In genomic region chrX:130268500-130269170, GRCh38 we compare ENCODE assay signal across 8 cellular contexts. TPM values are rescaled to one million over a fixed set of nuclear protein-coding genes. Genes with fewer than 3 reads are reported as not detected.
DNase-seq lines count a peak whose midpoint lies in the region; ATAC-seq and TF ChIP-seq lines count a peak whose summit lies in the region.

Gene ZNF280C, minus strand, starts transcription at chrX:130268899. Its CDS starts 8,450 bp downstream, at chrX:130260449.

- ATAC-seq in CD4-positive, alpha-beta T cell (ENCODE audit: poor library complexity) = peak; percentile 96
- ATAC-seq in GM19395 (IDR thresholded peaks at IDR 0.05; ENCODE audit: unreplicated experiment) = peak; percentile 94
- peak; percentile 77 for ATAC-seq in HG03558 (IDR thresholded peaks at IDR 0.05; ENCODE audit: extremely low read depth, unreplicated experiment)
- ATAC-seq in right lobe of liver = peak; percentile 98 to 99 (median 98)

- WGBS in right lobe of liver (ENCODE audit: insufficient coverage, low coverage, low lambda C conversion rate, missing lambda C conversion rate) = 33% methylated on average over 22 of the region's 55 CpGs

- peak within 1 kb of the TSS; percentile 91 for H3K4me3 Mint-ChIP-seq in CD4-positive, alpha-beta T cell

- peak within 1 kb of the TSS; percentile 84 for H3K27ac Mint-ChIP-seq in CD4-positive, alpha-beta T cell

- TF ChIP-seq CTCF in CD4-positive, alpha-beta T cell (IDR thresholded peaks at IDR 0.05) = peak; percentile 31
- TF ChIP-seq CTCF in dorsolateral prefrontal cortex (IDR thresholded peaks at IDR 0.05 in 54 of 56, conservative IDR thresholded peaks at IDR 0.05 in 2 of 56; ENCODE audit: low read depth in 1 of 56, partially characterized antibody in 56 of 56) (peak in 29 of 56 donors; percentile 9 to 43 (median 25)), right lobe of liver (IDR thresholded peaks at IDR 0.05) (peak in 3 of 4 donors; percentile 18 to 29 (median 29))

- H3K27ac ChIP-seq in CD4-positive, alpha-beta T cell (ENCODE audit: low read depth, low read length) = peak within 1 kb of the TSS; percentile 69
- peak within 1 kb of the TSS in 43 of 59 donors; percentile 7 to 84 (median 60) for H3K27ac ChIP-seq in dorsolateral prefrontal cortex
- H3K27ac ChIP-seq in right lobe of liver = peak within 1 kb of the TSS in 1 of 3 donors; percentile 31

- H3K27me3 Mint-ChIP-seq in CD4-positive, alpha-beta T cell = no peaks in the 10 kb centered on the region

- POLR2A ChIA-PET in CD4-positive, alpha-beta T cell (lab: Charles Lee) = interaction anchor here (0.6 to 1.2 kb wide), 3 partner anchors 18 to 594 kb away, joined by 3 read pairs; partner anchors contain the start of gene SLC25A14

- H3K36me3 ChIP-seq in right lobe of liver = no peaks in the 10 kb centered on the region

- H3K4me3 ChIP-seq in dorsolateral prefrontal cortex (peak within 1 kb of the TSS; percentile 19 to 78 (median 63)), right lobe of liver (peak within 1 kb of the TSS; percentile 47 to 62 (median 56))

- DNase-seq in CD4-positive, alpha-beta T cell = peak; percentile 78 to 88 (median 86)
- DNase-seq in NCI-H69 (lab: John Stamatoyannopoulos, UW) (peak; percentile 95), dorsolateral prefrontal cortex (peak; percentile 72 to 87 (median 80)), right lobe of liver (peak; percentile 84 to 88 (median 85))
- DNase-seq in activated CD4-positive, alpha-beta T cell treated with anti-CD3 and anti-CD28 coated beads, Interleukin-2, amount 50 U/mL, for 24 hours (ENCODE audit: low read depth in 1 of 2, low spot score in 1 of 2) = peak; percentile 74 to 89
- DNase-seq in stimulated activated CD4-positive, alpha-beta T cell treated with anti-CD3 and anti-CD28 coated beads, Interleukin-4, amount 100 ng/mL, for 24 hours = peak; percentile 91

- no peaks in the 10 kb centered on the region for H3K9me3 ChIP-seq in CD4-positive, alpha-beta T cell (ENCODE audit: control insufficient read depth, low read length)
- H3K9me3 ChIP-seq in right lobe of liver = no peaks in the 10 kb centered on the region

- H3K4me1 Mint-ChIP-seq in CD4-positive, alpha-beta T cell (ENCODE audit: low read depth) = peaks cover 19% of the 10 kb centered on the region

- no peaks in the 10 kb centered on the region for H3K4me1 ChIP-seq in right lobe of liver

- CTCF ChIA-PET in CD4-positive, alpha-beta T cell (lab: Charles Lee) = no interaction called here

- intact Hi-C loops in CD4-positive, alpha-beta T cell (cut with DNase I, micrococcal nuclease) = loop anchor here (2.0 to 5.0 kb wide), 3 partner anchors 70 to 136 kb away; partner anchors contain the start of genes RAB33A (in 1 of the 2) and SLC25A14 (in 1 of the 2)
- intact Hi-C loops in dorsolateral prefrontal cortex (cut with DNase I) = no loop called here
- intact Hi-C loops in right lobe of liver (cut with DNase I) = no loop called here

- peaks cover 6% of the 10 kb centered on the region for H3K36me3 Mint-ChIP-seq in CD4-positive, alpha-beta T cell (ENCODE audit: low read depth)

- H3K9me3 Mint-ChIP-seq in CD4-positive, alpha-beta T cell = no peaks in the 10 kb centered on the region

- TF ChIP-seq POLR2A in right lobe of liver (IDR thresholded peaks at IDR 0.05) = peak; percentile 78

- H3K27me3 ChIP-seq in CD4-positive, alpha-beta T cell (ENCODE audit: control insufficient read depth, insufficient read depth, low read length) = no peaks in the 10 kb centered on the region
- H3K27me3 ChIP-seq in dorsolateral prefrontal cortex (peaks cover 0 to 23% (median 0%) of the 10 kb centered on the region in 45 donors), right lobe of liver (no peaks in the 10 kb centered on the region)

RNA-seq across cellular contexts. Expression of gene ZNF280C, which starts in this region (rescaled TPM):
- 1 to 10 TPM; 3.7 to 4.2 TPM for total RNA-seq in CD4-positive, alpha-beta T cell
- 1 to 10 TPM; 2.8 to 8.4 (median 5.6) TPM for total RNA-seq in dorsolateral prefrontal cortex
- 1 to 10 TPM in 5 of 6 experiments, under 1 TPM in 1; 0.88 to 2.0 (median 1.3) TPM for total RNA-seq in right lobe of liver

Comparison
In these comparisons a context has a peak if more than half of its experiments do, and no peak if none do; other contexts are left out.
1. intact Hi-C loops: an anchor here in CD4-positive, alpha-beta T cell (2.0 to 5.0 kb wide); none called in dorsolateral prefrontal cortex and right lobe of liver.